9 cellular contexts compared by ENCODE assay signal in genomic region chr6:24667378-24667803, GRCh38. TPM values are rescaled to one million over a fixed set of nuclear protein-coding genes. Genes with fewer than 3 reads are reported as not detected.
DNase-seq lines count a peak whose midpoint lies in the region; ATAC-seq, FAIRE-seq and TF ChIP-seq lines count a peak whose summit lies in the region.
"Had no signal": no experiment of that assay in that cellular context is flagged by ENCODE, and none has a peak within 500 bp of the region (broad histone marks: within the 10 kb centered on the region; RNA-seq: fewer than 3 reads in every experiment).

No MANE protein-coding gene starts in this region.

- TF ChIP-seq POLR2A in HepG2 (IDR thresholded peaks at IDR 0.05; ENCODE audit: insufficient read depth in 1 of 2, low read depth in 2 of 2, low read length in 2 of 2), result no peak

- CTCF ChIA-PET in HepG2 (lab: Yijun Ruan, JAX; ENCODE audit: low intra/inter-chr PET ratio, low total read pairs), result interaction anchor here (0.9 kb wide), 1 partner anchor 83 kb away, joined by 4 read pairs; no protein-coding TSS in a partner anchor

- H3K4me2 ChIP-seq in Loucy (ENCODE audit: low read depth, low read length, poor library complexity, severe bottlenecking) (peak overlapping the region; percentile 75), HepG2 (ENCODE audit: low read depth, low read length) (peak overlapping the region; percentile 83)

- peak overlapping the region; percentile 96 for H3K9ac ChIP-seq in Loucy (ENCODE audit: low read depth, low read length, poor library complexity, severe bottlenecking)
- peak overlapping the region; percentile 88 for H3K9ac ChIP-seq in HepG2 (ENCODE audit: insufficient read depth, low read depth, low read length)

- H4K20me1 ChIP-seq in Loucy (ENCODE audit: insufficient read depth, low read length, poor library complexity, severe bottlenecking), result peaks cover 26% of the 10 kb centered on the region
- 0 out of 2 replicates have a peak, but pooled peaks cover 4% of the 10 kb centered on the region for H4K20me1 ChIP-seq in HepG2 (ENCODE audit: insufficient read depth, low read length)

- 3% methylated on average over 9 of the region's 9 CpGs for WGBS in HepG2 (ENCODE audit: low lambda C conversion rate)
- WGBS in thymus, result 1% methylated on average over 9 of the region's 9 CpGs

- no peak for TF ChIP-seq EP300 in HepG2 (IDR thresholded peaks at IDR 0.05; ENCODE audit: low read depth in 2 of 2, low read length in 2 of 2)
- TF ChIP-seq EP300 in HepG2 (CRISPR knock-in tag; IDR thresholded peaks at IDR 0.05; ENCODE audit: borderline replicate concordance), result no peak

- intact Hi-C loops in Right ventricle myocardium superior (cut with DNase I) (no loop called here), Right ventricle myocardium inferior (cut with DNase I) (loop anchor here (2.0 kb wide), 1 partner anchor 53 kb away; no protein-coding TSS in a partner anchor), HepG2 (cut with micrococcal nuclease; ENCODE audit: unreplicated experiment) (loop anchor here (1.0 to 5.0 kb wide), 5 partner anchors 23 to 170 kb away; no protein-coding TSS in a partner anchor)

- peaks cover 56% of the 10 kb centered on the region for H3K79me2 ChIP-seq in Loucy (ENCODE audit: insufficient read depth, low read length)
- H3K79me2 ChIP-seq in HepG2 (ENCODE audit: insufficient read depth, low read length), result peaks cover 40% of the 10 kb centered on the region

- H3K4me1 ChIP-seq in Loucy (ENCODE audit: insufficient read depth, low read length, poor library complexity, severe bottlenecking) (peaks cover 29% of the 10 kb centered on the region), HepG2 (ENCODE audit: insufficient read depth, low read length) (peaks cover 51% of the 10 kb centered on the region), thymus (ENCODE audit: control insufficient read depth, insufficient read depth, low read length) (peaks cover 16% of the 10 kb centered on the region)

- TF ChIP-seq CTCF in Loucy (conservative IDR thresholded peaks at IDR 0.05; ENCODE audit: low read length) (no peak), brain microvascular endothelial cell (IDR thresholded peaks at IDR 0.05; ENCODE audit: low read depth, low read length, missing control alignments) (no peak), HepG2 (CRISPR knock-in tag; IDR thresholded peaks at IDR 0.05) (no peak)

- TSS peak; percentile 89 for BruUV-seq in HepG2 (replicated peaks; lab: Mats Ljungman, UMichigan)

- H3K4me3 ChIP-seq in Loucy (ENCODE audit: low read length, poor library complexity, severe bottlenecking) (peak overlapping the region; percentile 97), brain microvascular endothelial cell (ENCODE audit: low read depth, low read length) (peak overlapping the region; percentile 100), HepG2 (replicated peaks in 1 of 3; ENCODE audit: insufficient read depth in 1 of 3, low read depth in 2 of 3, low read length in 3 of 3) (peak overlapping the region; percentile 73 to 95 (median 77)), thymus (ENCODE audit: low read length) (peak overlapping the region; percentile 97)

- no peak for FAIRE-seq in HepG2 (lab: Jason Lieb, UNC)
- FAIRE-seq: islet of Langerhans had no signal

- H3K9me2 ChIP-seq in Loucy (replicated peaks; ENCODE audit: low read depth, low read length), result no peaks in the 10 kb centered on the region

- DNase-seq in Right ventricle myocardium superior, result no peak
- no peak for DNase-seq in Right ventricle myocardium inferior (ENCODE audit: missing footprints)
- peak; percentile 31 for DNase-seq in brain microvascular endothelial cell
- peak; percentile 54 for DNase-seq in HepG2 (ENCODE audit: low spot score)
- no peak for DNase-seq in glomerular visceral epithelial cell (ENCODE audit: extremely low spot score)

- H2AFZ ChIP-seq in Loucy (ENCODE audit: low read length), result peak overlapping the region; percentile 98
- peak overlapping the region; percentile 78 for H2AFZ ChIP-seq in HepG2 (ENCODE audit: low read length)

- H3K9me3 ChIP-seq in Loucy (ENCODE audit: insufficient read depth, low read depth, low read length) (peaks cover 6% of the 10 kb centered on the region; the same call in 1 of the 2 replicates), HepG2 (ENCODE audit: low read length) (peaks cover 15% of the 10 kb centered on the region), thymus (ENCODE audit: control insufficient read depth) (no peaks in the 10 kb centered on the region)

- H3K36me3 ChIP-seq in Loucy (ENCODE audit: insufficient read depth, low read length) (peaks cover 5% of the 10 kb centered on the region; the same call in 1 of the 2 replicates), brain microvascular endothelial cell (replicated peaks) (peaks cover 6% of the 10 kb centered on the region), HepG2 (replicated peaks in 1 of 2; ENCODE audit: control insufficient read depth in 1 of 2, insufficient read depth in 2 of 2, low read length in 2 of 2) (peaks cover 2 to 9% of the 10 kb centered on the region in 2 experiments; a peak in 2 of 5 replicates), thymus (ENCODE audit: control insufficient read depth, insufficient read depth) (peaks cover 8% of the 10 kb centered on the region)

- H3K27me3 ChIP-seq in Loucy (ENCODE audit: insufficient read depth, low read length, poor library complexity, severe bottlenecking) (peaks cover 3% of the 10 kb centered on the region), brain microvascular endothelial cell (replicated peaks) (no peaks in the 10 kb centered on the region), HepG2 (ENCODE audit: control insufficient read depth in 1 of 2, insufficient read depth in 2 of 2, low read length in 2 of 2) (no peaks in the 10 kb centered on the region; a peak in 1 of 5 replicates), thymus (ENCODE audit: control insufficient read depth, insufficient read depth) (no peaks in the 10 kb centered on the region)

- peak; percentile 23 for ATAC-seq in Right ventricle myocardium superior (ENCODE audit: poor library complexity)
- ATAC-seq in Right ventricle myocardium inferior, result no peak
- peak; percentile 6 for ATAC-seq in HepG2
- ATAC-seq in HG03039 (IDR thresholded peaks at IDR 0.05; ENCODE audit: unreplicated experiment), result no peak

- peak overlapping the region; percentile 67 for H3K27ac ChIP-seq in brain microvascular endothelial cell
- peak overlapping the region; percentile 95 for H3K27ac ChIP-seq in HepG2 (ENCODE audit: extremely low read length, insufficient read depth, low read length)
- peak overlapping the region; percentile 94 for H3K27ac ChIP-seq in thymus (ENCODE audit: low read depth)

- no peak for TF ChIP-seq RAD21 in HepG2 (CRISPR knock-in tag; IDR thresholded peaks at IDR 0.05)

- in situ Hi-C loops in brain microvascular endothelial cell (cut with HindIII; ENCODE audit: low pct_ligation_motif_present, low sequenced_read_pairs), result no loop called here
- in situ Hi-C loops in HepG2 (cut with HindIII; ENCODE audit: extremely low pct_ligation_motif_present, low pct_unique_long_range_greater_than_20kb), result no loop called here

- H3F3A ChIP-seq in Loucy (ENCODE audit: low read depth), result no peaks in the 10 kb centered on the region

- POLR2A ChIA-PET in HepG2 (lab: Yijun Ruan, JAX), result interaction anchor here (0.8 to 3.1 kb wide), 19 partner anchors 12 to 384 kb away, joined by 3 to 22 read pairs (median 5); partner anchors contain the start of genes ALDH5A1, C6orf62, GMNN and KIAA0319

RNA-seq across cellular contexts. Expression of gene ACOT13, which starts 0.5 kb away (rescaled TPM):
- 74.3 TPM for total RNA-seq in Right ventricle myocardium superior
- 75.8 TPM for total RNA-seq in Right ventricle myocardium inferior
- 31.5 and 50.9 TPM in 2 replicates for total RNA-seq in HepG2 (2016; rRNA removed; fragmentation: Illumina TruSeq; extraction: Trizol)
- 6.6 and 8.6 TPM in 2 replicates for total RNA-seq in HepG2 (2016; cell fraction: cytosol; rRNA removed; fragmentation: Illumina TruSeq; extraction: Trizol; ENCODE audit: low read depth)
- total RNA-seq in HepG2 (2016; cell fraction: insoluble cytoplasmic fraction; rRNA removed; fragmentation: Illumina TruSeq; extraction: Trizol), result 33.5 and 52.4 TPM in 2 replicates
- total RNA-seq in HepG2 (2016; cell fraction: membrane; rRNA removed; fragmentation: Illumina TruSeq; extraction: Trizol), result 15.3 and 16.7 TPM in 2 replicates
- total RNA-seq in HepG2 (2016; cell fraction: nucleus; rRNA removed; fragmentation: Illumina TruSeq; extraction: Trizol), result 8.2 and 8.5 TPM in 2 replicates
- 37.5 and 45.1 TPM in 2 replicates for polyA plus RNA-seq in HepG2 (2011; rRNA removed)
- polyA plus RNA-seq in HepG2 (2011; cell fraction: cytosol; rRNA removed), result 15.1 and 22.8 TPM in 2 replicates
- polyA plus RNA-seq in HepG2 (2011; cell fraction: nucleus; rRNA removed), result 6.6 and 7.0 TPM in 2 replicates
- 33.4 and 56.4 TPM in 2 replicates for polyA plus RNA-seq in HepG2 (2012)
- 13.4 and 16.5 TPM in 2 replicates for polyA plus RNA-seq in HepG2 (2016; cell fraction: cytosol; fragmentation: Illumina TruSeq; extraction: Trizol; ENCODE audit: low read depth)
- 53.6 and 58.5 TPM in 2 replicates for polyA plus RNA-seq in HepG2 (2016; cell fraction: insoluble cytoplasmic fraction; fragmentation: Illumina TruSeq; extraction: Trizol; ENCODE audit: low read depth)
- polyA plus RNA-seq in HepG2 (2016; cell fraction: membrane; fragmentation: Illumina TruSeq; extraction: Trizol; ENCODE audit: low read depth), result 16.5 and 18.7 TPM in 2 replicates
- polyA plus RNA-seq in HepG2 (2016; cell fraction: nucleus; fragmentation: Illumina TruSeq; extraction: Trizol; ENCODE audit: insufficient read depth, low read depth), result 21.0 and 21.1 TPM in 2 replicates
- polyA minus RNA-seq in HepG2 (2011; rRNA and poly(A)+ RNA removed; ENCODE audit: low replicate concordance), result 3.0 and 5.1 TPM in 2 replicates
- 6.4 and 9.3 TPM in 2 replicates for polyA minus RNA-seq in HepG2 (2011; cell fraction: cytosol; rRNA and poly(A)+ RNA removed)
- polyA minus RNA-seq in HepG2 (2011; cell fraction: nucleus; rRNA and poly(A)+ RNA removed), result 4.5 and 6.3 TPM in 2 replicates
- 29.4 TPM for polyA plus RNA-seq in thymus

RNA-seq across cellular contexts. Expression of gene TDP2, which starts 0.7 kb away (rescaled TPM):
- 20.3 TPM for total RNA-seq in Right ventricle myocardium superior
- total RNA-seq in Right ventricle myocardium inferior, result 21.7 TPM
- 42.6 and 73.1 TPM in 2 replicates for total RNA-seq in HepG2 (2016; rRNA removed; fragmentation: Illumina TruSeq; extraction: Trizol)
- total RNA-seq in HepG2 (2016; cell fraction: cytosol; rRNA removed; fragmentation: Illumina TruSeq; extraction: Trizol; ENCODE audit: low read depth), result 10.2 and 10.8 TPM in 2 replicates
- 42.3 and 70.9 TPM in 2 replicates for total RNA-seq in HepG2 (2016; cell fraction: insoluble cytoplasmic fraction; rRNA removed; fragmentation: Illumina TruSeq; extraction: Trizol)
- 31.3 and 32.0 TPM in 2 replicates for total RNA-seq in HepG2 (2016; cell fraction: membrane; rRNA removed; fragmentation: Illumina TruSeq; extraction: Trizol)
- total RNA-seq in HepG2 (2016; cell fraction: nucleus; rRNA removed; fragmentation: Illumina TruSeq; extraction: Trizol), result 42.3 and 44.0 TPM in 2 replicates
- polyA plus RNA-seq in HepG2 (2011; rRNA removed), result 28.5 and 30.5 TPM in 2 replicates
- polyA plus RNA-seq in HepG2 (2011; cell fraction: cytosol; rRNA removed), result 15.3 and 20.6 TPM in 2 replicates
- 22.8 and 29.8 TPM in 2 replicates for polyA plus RNA-seq in HepG2 (2011; cell fraction: nucleus; rRNA removed)
- 41.8 and 51.0 TPM in 2 replicates for polyA plus RNA-seq in HepG2 (2012)
- polyA plus RNA-seq in HepG2 (2016; cell fraction: cytosol; fragmentation: Illumina TruSeq; extraction: Trizol; ENCODE audit: low read depth), result 10.0 and 11.4 TPM in 2 replicates
- 109 and 114 TPM in 2 replicates for polyA plus RNA-seq in HepG2 (2016; cell fraction: insoluble cytoplasmic fraction; fragmentation: Illumina TruSeq; extraction: Trizol; ENCODE audit: low read depth)
- 29.1 and 29.5 TPM in 2 replicates for polyA plus RNA-seq in HepG2 (2016; cell fraction: membrane; fragmentation: Illumina TruSeq; extraction: Trizol; ENCODE audit: low read depth)
- 64.6 and 67.4 TPM in 2 replicates for polyA plus RNA-seq in HepG2 (2016; cell fraction: nucleus; fragmentation: Illumina TruSeq; extraction: Trizol; ENCODE audit: insufficient read depth, low read depth)
- 12.8 and 18.3 TPM in 2 replicates for polyA minus RNA-seq in HepG2 (2011; rRNA and poly(A)+ RNA removed; ENCODE audit: low replicate concordance)
- 12.9 and 13.3 TPM in 2 replicates for polyA minus RNA-seq in HepG2 (2011; cell fraction: cytosol; rRNA and poly(A)+ RNA removed)
- polyA minus RNA-seq in HepG2 (2011; cell fraction: nucleus; rRNA and poly(A)+ RNA removed), result 50.3 and 64.9 TPM in 2 replicates
- 69.9 TPM for polyA plus RNA-seq in thymus

RNA-seq across cellular contexts. Expression of gene KIAA0319, which starts 21.4 kb away (rescaled TPM):
- total RNA-seq in Right ventricle myocardium superior, result not detected
- total RNA-seq in Right ventricle myocardium inferior, result not detected
- total RNA-seq in HepG2 (2016; rRNA removed; fragmentation: Illumina TruSeq; extraction: Trizol), result not detected in 2 replicates
- not detected in 2 replicates for total RNA-seq in HepG2 (2016; cell fraction: cytosol; rRNA removed; fragmentation: Illumina TruSeq; extraction: Trizol; ENCODE audit: low read depth)
- 0.02 TPM in 1 of 2 replicates, not detected in the other for total RNA-seq in HepG2 (2016; cell fraction: insoluble cytoplasmic fraction; rRNA removed; fragmentation: Illumina TruSeq; extraction: Trizol)
- total RNA-seq in HepG2 (2016; cell fraction: membrane; rRNA removed; fragmentation: Illumina TruSeq; extraction: Trizol), result 0.03 TPM in 1 of 2 replicates, not detected in the other
- total RNA-seq in HepG2 (2016; cell fraction: nucleus; rRNA removed; fragmentation: Illumina TruSeq; extraction: Trizol), result not detected in 2 replicates
- 0.01 TPM in 1 of 2 replicates, not detected in the other for polyA plus RNA-seq in HepG2 (2011; rRNA removed)
- 0.01 TPM in 2 replicates for polyA plus RNA-seq in HepG2 (2011; cell fraction: cytosol; rRNA removed)
- 0.03 TPM in 2 replicates for polyA plus RNA-seq in HepG2 (2011; cell fraction: nucleus; rRNA removed)
- polyA plus RNA-seq in HepG2 (2012), result 0.04 TPM in 1 of 2 replicates, not detected in the other
- not detected in 2 replicates for polyA plus RNA-seq in HepG2 (2016; cell fraction: cytosol; fragmentation: Illumina TruSeq; extraction: Trizol; ENCODE audit: low read depth)
- polyA plus RNA-seq in HepG2 (2016; cell fraction: insoluble cytoplasmic fraction; fragmentation: Illumina TruSeq; extraction: Trizol; ENCODE audit: low read depth), result not detected in 2 replicates
- polyA plus RNA-seq in HepG2 (2016; cell fraction: membrane; fragmentation: Illumina TruSeq; extraction: Trizol; ENCODE audit: low read depth), result not detected in 2 replicates
- polyA plus RNA-seq in HepG2 (2016; cell fraction: nucleus; fragmentation: Illumina TruSeq; extraction: Trizol; ENCODE audit: insufficient read depth, low read depth), result not detected in 2 replicates
- 0.12 and 7.9 TPM in 2 replicates for polyA minus RNA-seq in HepG2 (2011; rRNA and poly(A)+ RNA removed; ENCODE audit: low replicate concordance)
- polyA minus RNA-seq in HepG2 (2011; cell fraction: cytosol; rRNA and poly(A)+ RNA removed), result not detected in 2 replicates
- 0.13 TPM in 1 of 2 replicates, not detected in the other for polyA minus RNA-seq in HepG2 (2011; cell fraction: nucleus; rRNA and poly(A)+ RNA removed)
- 0.23 TPM for polyA plus RNA-seq in thymus

RNA-seq across cellular contexts. Expression of gene C6orf62, which starts 51.6 kb away (rescaled TPM):
- 37.6 TPM for total RNA-seq in Right ventricle myocardium superior
- 43.2 TPM for total RNA-seq in Right ventricle myocardium inferior
- total RNA-seq in HepG2 (2016; rRNA removed; fragmentation: Illumina TruSeq; extraction: Trizol), result 90.4 and 135 TPM in 2 replicates
- total RNA-seq in HepG2 (2016; cell fraction: cytosol; rRNA removed; fragmentation: Illumina TruSeq; extraction: Trizol; ENCODE audit: low read depth), result 24.8 and 26.7 TPM in 2 replicates
- 89.3 and 123 TPM in 2 replicates for total RNA-seq in HepG2 (2016; cell fraction: insoluble cytoplasmic fraction; rRNA removed; fragmentation: Illumina TruSeq; extraction: Trizol)
- total RNA-seq in HepG2 (2016; cell fraction: membrane; rRNA removed; fragmentation: Illumina TruSeq; extraction: Trizol), result 130 and 133 TPM in 2 replicates
- 66.3 and 75.0 TPM in 2 replicates for total RNA-seq in HepG2 (2016; cell fraction: nucleus; rRNA removed; fragmentation: Illumina TruSeq; extraction: Trizol)
- 54.8 and 55.6 TPM in 2 replicates for polyA plus RNA-seq in HepG2 (2011; rRNA removed)
- polyA plus RNA-seq in HepG2 (2011; cell fraction: cytosol; rRNA removed), result 18.8 and 39.1 TPM in 2 replicates
- polyA plus RNA-seq in HepG2 (2011; cell fraction: nucleus; rRNA removed), result 24.8 and 28.1 TPM in 2 replicates
- 49.0 and 57.3 TPM in 2 replicates for polyA plus RNA-seq in HepG2 (2012)
- 13.5 and 14.0 TPM in 2 replicates for polyA plus RNA-seq in HepG2 (2016; cell fraction: cytosol; fragmentation: Illumina TruSeq; extraction: Trizol; ENCODE audit: low read depth)
- polyA plus RNA-seq in HepG2 (2016; cell fraction: insoluble cytoplasmic fraction; fragmentation: Illumina TruSeq; extraction: Trizol; ENCODE audit: low read depth), result 91.3 and 99.8 TPM in 2 replicates
- polyA plus RNA-seq in HepG2 (2016; cell fraction: membrane; fragmentation: Illumina TruSeq; extraction: Trizol; ENCODE audit: low read depth), result 58.3 and 65.2 TPM in 2 replicates
- polyA plus RNA-seq in HepG2 (2016; cell fraction: nucleus; fragmentation: Illumina TruSeq; extraction: Trizol; ENCODE audit: insufficient read depth, low read depth), result 80.5 and 88.9 TPM in 2 replicates
- 48.0 and 61.4 TPM in 2 replicates for polyA minus RNA-seq in HepG2 (2011; rRNA and poly(A)+ RNA removed; ENCODE audit: low replicate concordance)
- polyA minus RNA-seq in HepG2 (2011; cell fraction: cytosol; rRNA and poly(A)+ RNA removed), result 47.3 and 69.6 TPM in 2 replicates
- polyA minus RNA-seq in HepG2 (2011; cell fraction: nucleus; rRNA and poly(A)+ RNA removed), result 76.8 and 83.0 TPM in 2 replicates
- polyA plus RNA-seq in thymus, result 178 TPM

Comparison
In these comparisons a context has a peak if more than half of its experiments do, and no peak if none do; other contexts are left out.
1. ATAC-seq: peak in Right ventricle myocardium superior (single experiment) and HepG2 (single experiment); none in Right ventricle myocardium inferior (single experiment) and HG03039 (single experiment).
2. DNase-seq: peak in brain microvascular endothelial cell (single experiment) and HepG2 (single experiment); none in Right ventricle myocardium superior (single experiment), Right ventricle myocardium inferior (single experiment) and glomerular visceral epithelial cell (single experiment).
3. Peak in every context shown above with its lines, with median percentiles within 50 percentile points of each other: H3K4me3 ChIP-seq and H3K27ac ChIP-seq.